10 cellular contexts compared by ENCODE assay signal in the genomic region with DNA sequence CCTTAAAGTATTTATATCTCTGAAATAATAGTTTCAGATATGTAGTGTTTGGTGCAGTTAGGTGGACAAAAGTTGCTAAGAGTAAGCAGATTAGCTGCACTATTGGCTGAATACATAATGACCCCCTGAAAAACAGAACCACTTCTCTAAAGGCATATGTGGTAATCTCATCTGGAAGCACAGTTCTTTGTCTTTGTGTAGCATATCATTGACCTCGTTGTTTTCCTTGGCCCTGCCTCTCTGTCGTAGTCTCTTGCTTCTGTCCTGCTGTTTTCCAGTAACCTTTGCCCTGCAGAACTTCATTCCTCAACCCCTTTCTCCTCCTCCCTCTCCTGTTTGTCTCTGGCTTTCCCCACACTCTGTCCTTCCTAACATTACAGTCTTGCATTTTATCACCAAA. TPM values are rescaled to one million over a fixed set of nuclear protein-coding genes. Genes with fewer than 3 reads are reported as not detected.
A peak's percentile ranks its signal among the peaks of the same experiment; 100 is the strongest.
DNase-seq lines count a peak whose midpoint lies in the region; ATAC-seq and TF ChIP-seq lines count a peak whose summit lies in the region.
"Had no signal": no experiment of that assay in that cellular context is flagged by ENCODE, and none has a peak within 500 bp of the region (broad histone marks: within the 10 kb centered on the region; RNA-seq: fewer than 3 reads in every experiment).

No MANE protein-coding gene starts in this region.

- H3K4me1 Mint-ChIP-seq in activated naive CD4-positive, alpha-beta T cell treated with anti-CD3 and anti-CD28 coated beads for 36 hours (ENCODE audit: low read depth) = peaks cover 14% of the 10 kb centered on the region

- H3K27me3 Mint-ChIP-seq in activated naive CD4-positive, alpha-beta T cell treated with anti-CD3 and anti-CD28 coated beads for 36 hours (ENCODE audit: low read depth) = no peaks in the 10 kb centered on the region

- no peak for DNase-seq in adipocyte (ENCODE audit: low read depth)
- peak in 1 of 3 donors; percentile 10 for DNase-seq in mucosa of descending colon
- DNase-seq in occipital lobe (lab: John Stamatoyannopoulos, UW) = no peak
- no peak for DNase-seq in activated CD8-positive, alpha-beta memory T cell treated with anti-CD3 and anti-CD28 coated beads, Interleukin-2, amount 50 U/mL, for 4 hours
- DNase-seq in activated naive CD4-positive, alpha-beta T cell treated with anti-CD3 and anti-CD28 coated beads for 36 hours = no peak
- DNase-seq: activated T-cell treated with anti-CD3 and anti-CD28 coated beads, Interleukin-2, amount 50 U/mL, for 72 hours; NCI-H1694 had no signal

- no peak overlapping the region for H3K4me3 Mint-ChIP-seq in activated naive CD4-positive, alpha-beta T cell treated with anti-CD3 and anti-CD28 coated beads for 36 hours

- intact Hi-C loops in mucosa of descending colon (cut with DNase I, micrococcal nuclease) = no loop called here
- intact Hi-C loops in activated naive CD4-positive, alpha-beta T cell treated with anti-CD3 and anti-CD28 coated beads for 36 hours (cut with micrococcal nuclease) = loop anchor here (1.0 kb wide), 1 partner anchor 14 kb away; no protein-coding TSS in a partner anchor

- no peaks in the 10 kb centered on the region for H3K36me3 Mint-ChIP-seq in activated naive CD4-positive, alpha-beta T cell treated with anti-CD3 and anti-CD28 coated beads for 36 hours (ENCODE audit: low read depth)

- no peaks in the 10 kb centered on the region for H3K27me3 ChIP-seq in adipocyte (replicated peaks; ENCODE audit: control insufficient read depth, insufficient read depth, low read length)

- TF ChIP-seq CTCF in mucosa of descending colon (IDR thresholded peaks at IDR 0.05) = no peak

- no peak overlapping the region for H3K27ac Mint-ChIP-seq in activated naive CD4-positive, alpha-beta T cell treated with anti-CD3 and anti-CD28 coated beads for 36 hours
- H3K27ac Mint-ChIP-seq: activated T-cell treated with anti-CD3 and anti-CD28 coated beads, Interleukin-2, amount 50 U/mL, for 72 hours had no signal

- H3K9me3 Mint-ChIP-seq in activated naive CD4-positive, alpha-beta T cell treated with anti-CD3 and anti-CD28 coated beads for 36 hours = no peaks in the 10 kb centered on the region
- H3K9me3 Mint-ChIP-seq: activated T-cell treated with anti-CD3 and anti-CD28 coated beads, Interleukin-2, amount 50 U/mL, for 72 hours had no signal

- ATAC-seq in GM18508 (IDR thresholded peaks at IDR 0.05; ENCODE audit: insufficient read depth, unreplicated experiment) (peak; percentile 35), HG02885 (IDR thresholded peaks at IDR 0.05; ENCODE audit: poor library complexity, unreplicated experiment) (peak; percentile 39), mucosa of descending colon (peak; percentile 76), HG03196 (IDR thresholded peaks at IDR 0.05; ENCODE audit: unreplicated experiment) (no peak)

- CTCF ChIA-PET in activated naive CD4-positive, alpha-beta T cell treated with anti-CD3 and anti-CD28 coated beads for 36 hours (lab: Charles Lee) = no interaction called here

- peak overlapping the region; percentile 27 for H3K4me3 ChIP-seq in adipocyte (ENCODE audit: low read length)
- no peak overlapping the region for H3K4me3 ChIP-seq in mucosa of descending colon

- peaks cover 12% of the 10 kb centered on the region for H3K4me1 ChIP-seq in adipocyte (ENCODE audit: control insufficient read depth, insufficient read depth, low read length)
- no peaks in the 10 kb centered on the region for H3K4me1 ChIP-seq in mucosa of descending colon (ENCODE audit: low read depth)

- H3K36me3 ChIP-seq in adipocyte (ENCODE audit: control insufficient read depth, insufficient read depth, low read length, severe bottlenecking) (no peaks in the 10 kb centered on the region), mucosa of descending colon (ENCODE audit: low read depth) (no peaks in the 10 kb centered on the region)

- H3K9ac ChIP-seq in adipocyte (ENCODE audit: low read length) = peak overlapping the region; percentile 20

- H3K9me3 ChIP-seq in adipocyte (ENCODE audit: control insufficient read depth, low read length) (no peaks in the 10 kb centered on the region), mucosa of descending colon (no peaks in the 10 kb centered on the region)

RNA-seq across cellular contexts. Expression of a gene that starts 41.4 kb away (rescaled TPM):
- total RNA-seq in mucosa of descending colon = 1 to 10 TPM; 4.7 to 8.0 (median 5.2) TPM
- total RNA-seq in occipital lobe = 10.5 TPM
- total RNA-seq in activated naive CD4-positive, alpha-beta T cell treated with anti-CD3 and anti-CD28 coated beads for 36 hours = 1 to 10 TPM; 1.4 TPM
